In the genomic region with DNA sequence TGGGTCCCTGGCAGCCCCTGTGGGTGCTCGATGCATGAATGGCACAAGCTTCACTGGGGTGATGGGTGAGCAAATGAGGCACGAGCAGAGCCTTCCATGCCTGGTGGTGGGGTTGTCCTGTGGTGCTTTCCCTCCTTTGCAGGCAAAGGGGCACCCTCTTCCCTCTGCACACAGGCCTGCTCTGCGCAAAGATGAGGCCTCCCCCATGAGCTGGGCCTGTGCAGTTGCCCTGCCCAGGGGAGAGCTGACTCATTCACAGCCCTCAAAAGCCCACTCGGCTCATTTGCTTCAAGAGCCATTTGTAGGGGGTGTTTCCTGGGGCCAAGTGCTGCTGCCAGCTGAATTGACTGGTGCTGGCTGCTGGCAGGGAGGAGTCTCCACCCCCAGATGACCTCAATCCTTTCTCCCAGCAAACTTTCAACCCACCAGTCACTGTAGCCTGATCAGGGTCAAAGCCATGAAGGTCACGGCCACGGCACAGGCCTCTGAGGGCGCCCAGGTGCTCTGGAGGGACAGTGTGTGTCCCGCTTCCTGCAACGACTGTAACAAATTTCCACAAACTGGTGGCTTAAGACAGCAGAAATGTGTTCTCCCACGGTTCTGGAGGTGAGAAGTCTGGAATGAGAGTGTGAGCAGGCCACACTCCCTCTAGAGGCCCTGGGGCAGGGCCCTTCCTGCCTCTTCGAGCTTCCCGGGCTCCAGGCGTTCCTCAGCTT, we compare ENCODE assay signal across 1 cellular context.
TF ChIP-seq lines count a peak whose summit lies in the region.

No MANE protein-coding gene starts in this region.

TF ChIP-seq in HepG2, 621 proteins besides CTCF, POLR2A, EP300 and RAD21:
- TF ChIP-seq GPN1 (CRISPR knock-in tag; IDR thresholded peaks at IDR 0.05; ENCODE audit: borderline replicate concordance) = no peak
- TF ChIP-seq ZSCAN30 (CRISPR knock-in tag; IDR thresholded peaks at IDR 0.05) = no peak
- TF ChIP-seq, protein P1, sequence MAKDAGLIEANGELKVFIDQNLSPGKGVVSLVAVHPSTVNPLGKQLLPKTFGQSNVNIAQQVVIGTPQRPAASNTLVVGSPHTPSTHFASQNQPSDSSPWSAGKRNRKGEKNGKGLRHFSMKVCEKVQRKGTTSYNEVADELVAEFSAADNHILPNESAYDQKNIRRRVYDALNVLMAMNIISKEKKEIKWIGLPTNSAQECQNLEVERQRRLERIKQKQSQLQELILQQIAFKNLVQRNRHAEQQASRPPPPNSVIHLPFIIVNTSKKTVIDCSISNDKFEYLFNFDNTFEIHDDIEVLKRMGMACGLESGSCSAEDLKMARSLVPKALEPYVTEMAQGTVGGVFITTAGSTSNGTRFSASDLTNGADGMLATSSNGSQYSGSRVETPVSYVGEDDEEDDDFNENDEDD (CRISPR knock-in tag; IDR thresholded peaks at IDR 0.05; ENCODE audit: borderline replicate concordance) = no peak
- TF ChIP-seq NR2F6 (IDR thresholded peaks at IDR 0.05) = no peak
- peak; percentile 12; the same call in 1 of the 2 replicates for TF ChIP-seq NR2F6 (CRISPR knock-in tag; IDR thresholded peaks at IDR 0.05)
- no peak for TF ChIP-seq SIX4 (CRISPR knock-in tag; IDR thresholded peaks at IDR 0.05)
- TF ChIP-seq, protein P2, sequence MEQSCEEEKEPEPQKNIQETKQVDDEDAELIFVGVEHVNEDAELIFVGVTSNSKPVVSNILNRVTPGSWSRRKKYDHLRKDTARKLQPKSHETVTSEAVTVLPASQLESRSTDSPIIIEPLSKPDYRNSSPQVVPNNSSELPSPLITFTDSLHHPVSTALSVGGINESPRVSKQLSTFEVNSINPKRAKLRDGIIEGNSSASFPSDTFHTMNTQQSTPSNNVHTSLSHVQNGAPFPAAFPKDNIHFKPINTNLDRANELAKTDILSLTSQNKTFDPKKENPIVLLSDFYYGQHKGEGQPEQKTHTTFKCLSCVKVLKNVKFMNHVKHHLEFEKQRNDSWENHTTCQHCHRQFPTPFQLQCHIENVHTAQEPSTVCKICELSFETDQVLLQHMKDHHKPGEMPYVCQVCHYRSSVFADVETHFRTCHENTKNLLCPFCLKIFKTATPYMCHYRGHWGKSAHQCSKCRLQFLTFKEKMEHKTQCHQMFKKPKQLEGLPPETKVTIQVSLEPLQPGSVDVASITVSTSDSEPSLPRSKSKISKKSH (CRISPR knock-in tag; IDR thresholded peaks at IDR 0.05; ENCODE audit: borderline replicate concordance) = no peak
- peak; percentile 32; the same call in 1 of the 2 replicates for TF ChIP-seq NR2C2 (CRISPR knock-in tag; IDR thresholded peaks at IDR 0.05; ENCODE audit: borderline replicate concordance)
- TF ChIP-seq, protein P3, sequence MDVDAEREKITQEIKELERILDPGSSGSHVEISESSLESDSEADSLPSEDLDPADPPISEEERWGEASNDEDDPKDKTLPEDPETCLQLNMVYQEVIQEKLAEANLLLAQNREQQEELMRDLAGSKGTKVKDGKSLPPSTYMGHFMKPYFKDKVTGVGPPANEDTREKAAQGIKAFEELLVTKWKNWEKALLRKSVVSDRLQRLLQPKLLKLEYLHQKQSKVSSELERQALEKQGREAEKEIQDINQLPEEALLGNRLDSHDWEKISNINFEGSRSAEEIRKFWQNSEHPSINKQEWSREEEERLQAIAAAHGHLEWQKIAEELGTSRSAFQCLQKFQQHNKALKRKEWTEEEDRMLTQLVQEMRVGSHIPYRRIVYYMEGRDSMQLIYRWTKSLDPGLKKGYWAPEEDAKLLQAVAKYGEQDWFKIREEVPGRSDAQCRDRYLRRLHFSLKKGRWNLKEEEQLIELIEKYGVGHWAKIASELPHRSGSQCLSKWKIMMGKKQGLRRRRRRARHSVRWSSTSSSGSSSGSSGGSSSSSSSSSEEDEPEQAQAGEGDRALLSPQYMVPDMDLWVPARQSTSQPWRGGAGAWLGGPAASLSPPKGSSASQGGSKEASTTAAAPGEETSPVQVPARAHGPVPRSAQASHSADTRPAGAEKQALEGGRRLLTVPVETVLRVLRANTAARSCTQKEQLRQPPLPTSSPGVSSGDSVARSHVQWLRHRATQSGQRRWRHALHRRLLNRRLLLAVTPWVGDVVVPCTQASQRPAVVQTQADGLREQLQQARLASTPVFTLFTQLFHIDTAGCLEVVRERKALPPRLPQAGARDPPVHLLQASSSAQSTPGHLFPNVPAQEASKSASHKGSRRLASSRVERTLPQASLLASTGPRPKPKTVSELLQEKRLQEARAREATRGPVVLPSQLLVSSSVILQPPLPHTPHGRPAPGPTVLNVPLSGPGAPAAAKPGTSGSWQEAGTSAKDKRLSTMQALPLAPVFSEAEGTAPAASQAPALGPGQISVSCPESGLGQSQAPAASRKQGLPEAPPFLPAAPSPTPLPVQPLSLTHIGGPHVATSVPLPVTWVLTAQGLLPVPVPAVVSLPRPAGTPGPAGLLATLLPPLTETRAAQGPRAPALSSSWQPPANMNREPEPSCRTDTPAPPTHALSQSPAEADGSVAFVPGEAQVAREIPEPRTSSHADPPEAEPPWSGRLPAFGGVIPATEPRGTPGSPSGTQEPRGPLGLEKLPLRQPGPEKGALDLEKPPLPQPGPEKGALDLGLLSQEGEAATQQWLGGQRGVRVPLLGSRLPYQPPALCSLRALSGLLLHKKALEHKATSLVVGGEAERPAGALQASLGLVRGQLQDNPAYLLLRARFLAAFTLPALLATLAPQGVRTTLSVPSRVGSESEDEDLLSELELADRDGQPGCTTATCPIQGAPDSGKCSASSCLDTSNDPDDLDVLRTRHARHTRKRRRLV (CRISPR knock-in tag; IDR thresholded peaks at IDR 0.05) = no peak
- no peak for TF ChIP-seq RBM22 (optimal IDR thresholded peaks at IDR 0.05; ENCODE audit: low read length)
- TF ChIP-seq, protein P4, sequence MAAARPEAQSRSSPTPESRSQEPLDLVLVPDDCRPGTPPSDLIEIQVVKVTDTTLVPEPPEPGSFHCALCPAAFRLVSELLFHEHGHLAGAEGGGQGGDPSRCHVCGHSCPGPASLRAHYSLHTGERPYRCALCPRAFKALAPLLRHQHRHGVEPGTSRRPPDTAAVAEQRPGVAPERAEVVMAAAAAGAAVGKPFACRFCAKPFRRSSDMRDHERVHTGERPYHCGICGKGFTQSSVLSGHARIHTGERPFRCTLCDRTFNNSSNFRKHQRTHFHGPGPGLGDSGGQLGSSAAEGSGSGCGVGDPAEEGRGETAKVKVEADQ (CRISPR knock-in tag; IDR thresholded peaks at IDR 0.05; ENCODE audit: borderline replicate concordance) = no peak
- TF ChIP-seq ZNF589 (CRISPR knock-in tag; conservative IDR thresholded peaks at IDR 0.05) = no peak
- no peak for TF ChIP-seq TAF15 (IDR thresholded peaks at IDR 0.05; ENCODE audit: low read depth, low read length, poor library complexity, severe bottlenecking)
- TF ChIP-seq RXRA (CRISPR knock-in tag; IDR thresholded peaks at IDR 0.05) = peak; percentile 51; the same call in 1 of the 2 replicates
- no peak for TF ChIP-seq MTA3 (CRISPR knock-in tag; IDR thresholded peaks at IDR 0.05)
- TF ChIP-seq ZNF232 (CRISPR knock-in tag; IDR thresholded peaks at IDR 0.05; ENCODE audit: borderline replicate concordance) = no peak
- no peak for TF ChIP-seq ZNF781 (CRISPR knock-in tag; IDR thresholded peaks at IDR 0.05; ENCODE audit: borderline replicate concordance, not compliant biosample characterization)
- no peak for TF ChIP-seq AHR (CRISPR knock-in tag; IDR thresholded peaks at IDR 0.05)
- TF ChIP-seq BORCS8-MEF2B (CRISPR knock-in tag; IDR thresholded peaks at IDR 0.05) = no peak
- TF ChIP-seq, protein P5, sequence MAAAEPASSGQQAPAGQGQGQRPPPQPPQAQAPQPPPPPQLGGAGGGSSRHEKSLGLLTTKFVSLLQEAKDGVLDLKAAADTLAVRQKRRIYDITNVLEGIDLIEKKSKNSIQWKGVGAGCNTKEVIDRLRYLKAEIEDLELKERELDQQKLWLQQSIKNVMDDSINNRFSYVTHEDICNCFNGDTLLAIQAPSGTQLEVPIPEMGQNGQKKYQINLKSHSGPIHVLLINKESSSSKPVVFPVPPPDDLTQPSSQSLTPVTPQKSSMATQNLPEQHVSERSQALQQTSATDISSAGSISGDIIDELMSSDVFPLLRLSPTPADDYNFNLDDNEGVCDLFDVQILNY (CRISPR knock-in tag; conservative IDR thresholded peaks at IDR 0.05) = no peak
- TF ChIP-seq RCOR2 (CRISPR knock-in tag; IDR thresholded peaks at IDR 0.05) = no peak
- TF ChIP-seq NFYC (CRISPR knock-in tag; IDR thresholded peaks at IDR 0.05) = no peak
- TF ChIP-seq ZNF33A (CRISPR knock-in tag; IDR thresholded peaks at IDR 0.05; ENCODE audit: borderline replicate concordance) = no peak
- TF ChIP-seq NCOR1 (IDR thresholded peaks at IDR 0.05; ENCODE audit: borderline replicate concordance, low read length) = no peak
- TF ChIP-seq, protein P6, sequence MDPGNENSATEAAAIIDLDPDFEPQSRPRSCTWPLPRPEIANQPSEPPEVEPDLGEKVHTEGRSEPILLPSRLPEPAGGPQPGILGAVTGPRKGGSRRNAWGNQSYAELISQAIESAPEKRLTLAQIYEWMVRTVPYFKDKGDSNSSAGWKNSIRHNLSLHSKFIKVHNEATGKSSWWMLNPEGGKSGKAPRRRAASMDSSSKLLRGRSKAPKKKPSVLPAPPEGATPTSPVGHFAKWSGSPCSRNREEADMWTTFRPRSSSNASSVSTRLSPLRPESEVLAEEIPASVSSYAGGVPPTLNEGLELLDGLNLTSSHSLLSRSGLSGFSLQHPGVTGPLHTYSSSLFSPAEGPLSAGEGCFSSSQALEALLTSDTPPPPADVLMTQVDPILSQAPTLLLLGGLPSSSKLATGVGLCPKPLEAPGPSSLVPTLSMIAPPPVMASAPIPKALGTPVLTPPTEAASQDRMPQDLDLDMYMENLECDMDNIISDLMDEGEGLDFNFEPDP (CRISPR knock-in tag; conservative IDR thresholded peaks at IDR 0.05) = no peak
- TF ChIP-seq, protein P7, sequence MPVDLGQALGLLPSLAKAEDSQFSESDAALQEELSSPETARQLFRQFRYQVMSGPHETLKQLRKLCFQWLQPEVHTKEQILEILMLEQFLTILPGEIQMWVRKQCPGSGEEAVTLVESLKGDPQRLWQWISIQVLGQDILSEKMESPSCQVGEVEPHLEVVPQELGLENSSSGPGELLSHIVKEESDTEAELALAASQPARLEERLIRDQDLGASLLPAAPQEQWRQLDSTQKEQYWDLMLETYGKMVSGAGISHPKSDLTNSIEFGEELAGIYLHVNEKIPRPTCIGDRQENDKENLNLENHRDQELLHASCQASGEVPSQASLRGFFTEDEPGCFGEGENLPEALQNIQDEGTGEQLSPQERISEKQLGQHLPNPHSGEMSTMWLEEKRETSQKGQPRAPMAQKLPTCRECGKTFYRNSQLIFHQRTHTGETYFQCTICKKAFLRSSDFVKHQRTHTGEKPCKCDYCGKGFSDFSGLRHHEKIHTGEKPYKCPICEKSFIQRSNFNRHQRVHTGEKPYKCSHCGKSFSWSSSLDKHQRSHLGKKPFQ (CRISPR knock-in tag; IDR thresholded peaks at IDR 0.05; ENCODE audit: insufficient replicate concordance) = no peak
- TF ChIP-seq ESRRA (CRISPR knock-in tag; IDR thresholded peaks at IDR 0.05; ENCODE audit: low read depth) = peak; percentile 35; the same call in 1 of the 2 replicates
- TF ChIP-seq RARA (CRISPR knock-in tag; IDR thresholded peaks at IDR 0.05) = peak; percentile 80
- TF ChIP-seq, protein P8, sequence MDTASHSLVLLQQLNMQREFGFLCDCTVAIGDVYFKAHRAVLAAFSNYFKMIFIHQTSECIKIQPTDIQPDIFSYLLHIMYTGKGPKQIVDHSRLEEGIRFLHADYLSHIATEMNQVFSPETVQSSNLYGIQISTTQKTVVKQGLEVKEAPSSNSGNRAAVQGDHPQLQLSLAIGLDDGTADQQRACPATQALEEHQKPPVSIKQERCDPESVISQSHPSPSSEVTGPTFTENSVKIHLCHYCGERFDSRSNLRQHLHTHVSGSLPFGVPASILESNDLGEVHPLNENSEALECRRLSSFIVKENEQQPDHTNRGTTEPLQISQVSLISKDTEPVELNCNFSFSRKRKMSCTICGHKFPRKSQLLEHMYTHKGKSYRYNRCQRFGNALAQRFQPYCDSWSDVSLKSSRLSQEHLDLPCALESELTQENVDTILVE (CRISPR knock-in tag; IDR thresholded peaks at IDR 0.05) = no peak
- TF ChIP-seq RNF2 (conservative IDR thresholded peaks at IDR 0.05; ENCODE audit: low read depth) = no peak
- TF ChIP-seq, protein P9, sequence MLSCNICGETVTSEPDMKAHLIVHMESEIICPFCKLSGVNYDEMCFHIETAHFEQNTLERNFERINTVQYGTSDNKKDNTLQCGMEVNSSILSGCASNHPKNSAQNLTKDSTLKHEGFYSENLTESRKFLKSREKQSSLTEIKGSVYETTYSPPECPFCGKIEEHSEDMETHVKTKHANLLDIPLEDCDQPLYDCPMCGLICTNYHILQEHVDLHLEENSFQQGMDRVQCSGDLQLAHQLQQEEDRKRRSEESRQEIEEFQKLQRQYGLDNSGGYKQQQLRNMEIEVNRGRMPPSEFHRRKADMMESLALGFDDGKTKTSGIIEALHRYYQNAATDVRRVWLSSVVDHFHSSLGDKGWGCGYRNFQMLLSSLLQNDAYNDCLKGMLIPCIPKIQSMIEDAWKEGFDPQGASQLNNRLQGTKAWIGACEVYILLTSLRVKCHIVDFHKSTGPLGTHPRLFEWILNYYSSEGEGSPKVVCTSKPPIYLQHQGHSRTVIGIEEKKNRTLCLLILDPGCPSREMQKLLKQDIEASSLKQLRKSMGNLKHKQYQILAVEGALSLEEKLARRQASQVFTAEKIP (CRISPR knock-in tag; IDR thresholded peaks at IDR 0.05; ENCODE audit: borderline replicate concordance) = no peak
- no peak for TF ChIP-seq ZNF430 (CRISPR knock-in tag; IDR thresholded peaks at IDR 0.05)
- no peak for TF ChIP-seq FOXK2 (IDR thresholded peaks at IDR 0.05)
- peak; percentile 18; the same call in 1 of the 2 replicates for TF ChIP-seq HNF4A (CRISPR knock-in tag; IDR thresholded peaks at IDR 0.05)
- no peak for TF ChIP-seq SP4 (CRISPR knock-in tag; IDR thresholded peaks at IDR 0.05)
- peak; percentile 36 for TF ChIP-seq SKI (IDR thresholded peaks at IDR 0.05; ENCODE audit: partially characterized antibody)
- TF ChIP-seq FOXA1 (IDR thresholded peaks at IDR 0.05) = no peak
- no peak for TF ChIP-seq FOXA1 (CRISPR knock-in tag; IDR thresholded peaks at IDR 0.05)
- TF ChIP-seq, protein P10, sequence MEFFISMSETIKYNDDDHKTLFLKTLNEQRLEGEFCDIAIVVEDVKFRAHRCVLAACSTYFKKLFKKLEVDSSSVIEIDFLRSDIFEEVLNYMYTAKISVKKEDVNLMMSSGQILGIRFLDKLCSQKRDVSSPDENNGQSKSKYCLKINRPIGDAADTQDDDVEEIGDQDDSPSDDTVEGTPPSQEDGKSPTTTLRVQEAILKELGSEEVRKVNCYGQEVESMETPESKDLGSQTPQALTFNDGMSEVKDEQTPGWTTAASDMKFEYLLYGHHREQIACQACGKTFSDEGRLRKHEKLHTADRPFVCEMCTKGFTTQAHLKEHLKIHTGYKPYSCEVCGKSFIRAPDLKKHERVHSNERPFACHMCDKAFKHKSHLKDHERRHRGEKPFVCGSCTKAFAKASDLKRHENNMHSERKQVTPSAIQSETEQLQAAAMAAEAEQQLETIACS (CRISPR knock-in tag; IDR thresholded peaks at IDR 0.05) = no peak
- TF ChIP-seq ZNF619 (CRISPR knock-in tag; IDR thresholded peaks at IDR 0.05) = no peak
- no peak for TF ChIP-seq ZNF230 (CRISPR knock-in tag; IDR thresholded peaks at IDR 0.05)
- TF ChIP-seq ZNF766 (CRISPR knock-in tag; IDR thresholded peaks at IDR 0.05; ENCODE audit: borderline replicate concordance) = no peak
